ENCODE assay signal across 26 cellular contexts in genomic region chr5:14107536-14107935, GRCh38. TPM values are rescaled to one million over a fixed set of nuclear protein-coding genes. Genes with fewer than 3 reads are reported as not detected.
DNase-seq lines count a peak whose midpoint lies in the region; ATAC-seq and TF ChIP-seq lines count a peak whose summit lies in the region.
"Had no signal": no experiment of that assay in that cellular context is flagged by ENCODE, and none has a peak within 500 bp of the region (broad histone marks: within the 10 kb centered on the region; RNA-seq: fewer than 3 reads in every experiment).

No MANE protein-coding gene starts in this region.

- H3K9me1 ChIP-seq in IMR-90 (ENCODE audit: insufficient read depth, low read length), result peaks cover 4% of the 10 kb centered on the region; the same call in 1 of the 2 replicates

- no peak overlapping the region for H2AFZ ChIP-seq in IMR-90 (replicated peaks; ENCODE audit: low read length, poor library complexity)
- no peak overlapping the region for H2AFZ ChIP-seq in mesenchymal stem cell (ENCODE audit: low read depth, low read length)

- in situ Hi-C loops in IMR-90 (cut with MboI; ENCODE audit: low sequenced_read_pairs), result loop anchor here (25.0 kb wide), 1 partner anchor 555 kb away; the partner anchor contains the start of gene OTULIN

- H2BK120ac ChIP-seq in IMR-90 (ENCODE audit: low read depth, low read length), result peak overlapping the region; percentile 94
- no peak overlapping the region for H2BK120ac ChIP-seq in mesenchymal stem cell (ENCODE audit: low read depth, low read length)

- no peak overlapping the region; the same call in 1 of the 2 replicates for H3K27ac ChIP-seq in IMR-90 (ENCODE audit: insufficient read depth, low read length)
- no peak overlapping the region for H3K27ac ChIP-seq in mesenchymal stem cell (ENCODE audit: low read length, poor library complexity, severe bottlenecking)
- H3K27ac ChIP-seq in upper lobe of left lung, result no peak overlapping the region
- H3K27ac ChIP-seq: KMS-11, right atrium auricular region, tibial nerve had no signal

- peaks cover 1% of the 10 kb centered on the region for H3K27me3 Mint-ChIP-seq in activated B cell treated with CpG ODN at 0.5 μM for 24 hours

- TF ChIP-seq EP300 in upper lobe of left lung (IDR thresholded peaks at IDR 0.05), result no peak

- H3K36me3 ChIP-seq in IMR-90 (ENCODE audit: control insufficient read depth, insufficient read depth, low read length), result no peaks in the 10 kb centered on the region
- H3K36me3 ChIP-seq in mesenchymal stem cell (ENCODE audit: control insufficient read depth in 1 of 2, insufficient read depth in 2 of 2, low read depth in 1 of 2, low read length in 2 of 2), result no peaks in the 10 kb centered on the region
- H3K36me3 ChIP-seq in upper lobe of left lung, result no peaks in the 10 kb centered on the region
- H3K36me3 ChIP-seq: right atrium auricular region, tibial nerve had no signal

- H3K4ac ChIP-seq in IMR-90 (ENCODE audit: low read depth, low read length) (peak overlapping the region; percentile 74), mesenchymal stem cell (ENCODE audit: low read depth in 1 of 2, low read length in 2 of 2) (no peak overlapping the region)

- dilution Hi-C loops in IMR-90 (cut with HindIII; ENCODE audit: low sequenced_read_pairs, unreplicated experiment), result no loop called here

- ATAC-seq in IMR-90 (ENCODE audit: low read depth) (no peak), activated B cell treated with CpG ODN at 0.5 μM for 24 hours (ENCODE audit: low read depth) (no peak), GM19351 (IDR thresholded peaks at IDR 0.05; ENCODE audit: unreplicated experiment) (no peak), upper lobe of left lung (ENCODE audit: low FRiP score in 2 of 2) (no peak), HG02571 (IDR thresholded peaks at IDR 0.05; ENCODE audit: unreplicated experiment) (no peak)

- TF ChIP-seq POLR2A in IMR-90 (IDR thresholded peaks at IDR 0.05; ENCODE audit: low read depth, low read length) (no peak), upper lobe of left lung (IDR thresholded peaks at IDR 0.05) (no peak)

- H3K4me3 ChIP-seq in IMR-90 (ENCODE audit: insufficient read depth, low read depth, low read length) (no peak overlapping the region), mesenchymal stem cell (ENCODE audit: insufficient read depth in 1 of 2, low read depth in 1 of 2, low read length in 2 of 2) (peak overlapping the region in 1 of 2 experiments; percentile 67), upper lobe of left lung (no peak overlapping the region)
- H3K4me3 ChIP-seq: mucosa of descending colon had no signal

- CTCF ChIA-PET in IMR-90 (lab: Yijun Ruan, JAX), result interaction anchor here (0.9 to 1.6 kb wide), 2 partner anchors 40 to 113 kb away, joined by 3 to 4 read pairs; no protein-coding TSS in a partner anchor
- CTCF ChIA-PET in activated B cell treated with CpG ODN at 0.5 μM for 24 hours (lab: Charles Lee), result interaction anchor here (1.1 to 3.9 kb wide), 14 partner anchors 12 to 541 kb away, joined by 3 to 70 read pairs (median 5); partner anchors contain the start of gene TRIO

- H3K9ac ChIP-seq in IMR-90 (ENCODE audit: low read depth, low read length) (no peak overlapping the region), mesenchymal stem cell (ENCODE audit: low read length) (peak overlapping the region; percentile 92)
- H3K9ac ChIP-seq: KMS-11 had no signal

- peak overlapping the region; percentile 63 to 96 for H4K8ac ChIP-seq in IMR-90 (ENCODE audit: low read depth in 2 of 2, low read length in 2 of 2)
- no peak overlapping the region for H4K8ac ChIP-seq in mesenchymal stem cell (ENCODE audit: low read length)

- H2BK12ac ChIP-seq in mesenchymal stem cell (ENCODE audit: low read length in 2 of 2), result no peak overlapping the region

- H2BK5ac ChIP-seq in IMR-90 (ENCODE audit: low read depth, low read length, poor library complexity, severe bottlenecking), result peak overlapping the region; percentile 98
- H2BK5ac ChIP-seq in mesenchymal stem cell (ENCODE audit: low read depth, low read length, poor library complexity, severe bottlenecking), result no peak overlapping the region

- H4K91ac ChIP-seq in IMR-90 (ENCODE audit: insufficient read depth, low read depth, low read length) (peak overlapping the region; percentile 88), mesenchymal stem cell (ENCODE audit: low read length) (no peak overlapping the region)

- TF ChIP-seq CTCF in IMR-90 (conservative IDR thresholded peaks at IDR 0.05; ENCODE audit: low read depth, low read length) (no peak), activated B cell treated with CpG ODN at 0.5 μM for 24 hours (IDR thresholded peaks at IDR 0.05) (no peak), upper lobe of left lung (IDR thresholded peaks at IDR 0.05) (no peak)

- H3K4me3 Mint-ChIP-seq in activated B cell treated with CpG ODN at 0.5 μM for 24 hours, result no peak overlapping the region
- H3K4me3 Mint-ChIP-seq: brain, neural crest cell had no signal

- WGBS in IMR-90 (ENCODE audit: extremely low coverage in 2 of 2, insufficient read length in 1 of 2), 2 experiments, result 20% methylated on average over 1 of the region's 8 CpGs; no CpG with 5 or more reads in 1 of the 2 experiments
- WGBS in mesenchymal stem cell, result 76% methylated on average over 7 of the region's 8 CpGs
- WGBS in upper lobe of left lung, 2 donors, result 62 to 63% methylated on average over 8 of the region's 8 CpGs

- H3K18ac ChIP-seq in IMR-90 (ENCODE audit: low read depth, low read length), result peak overlapping the region; percentile 55; the same call in 1 of the 2 replicates
- H3K18ac ChIP-seq in mesenchymal stem cell (ENCODE audit: low read depth in 1 of 2, low read length in 2 of 2), result no peak overlapping the region

- peaks cover 40% of the 10 kb centered on the region for H3K4me1 Mint-ChIP-seq in activated B cell treated with CpG ODN at 0.5 μM for 24 hours

- H3K36me3 Mint-ChIP-seq in activated B cell treated with CpG ODN at 0.5 μM for 24 hours (ENCODE audit: low read depth), result no peaks in the 10 kb centered on the region
- H3K36me3 Mint-ChIP-seq: brain had no signal

- H2AK5ac ChIP-seq in IMR-90 (ENCODE audit: low read depth, low read length), result peak overlapping the region; percentile 94; the same call in 1 of the 2 replicates
- H2AK5ac ChIP-seq in mesenchymal stem cell (ENCODE audit: low read length, severe bottlenecking), result peak overlapping the region; percentile 53

- peak overlapping the region; percentile 2 for H3K27ac Mint-ChIP-seq in activated B cell treated with CpG ODN at 0.5 μM for 24 hours
- H3K27ac Mint-ChIP-seq: brain had no signal

- peak; percentile 22 for DNase-seq in ELR (ENCODE audit: low read depth)
- DNase-seq in IMR-90, result peak; percentile 37
- DNase-seq in activated B cell treated with CpG ODN at 0.5 μM for 24 hours, result no peak
- no peak for DNase-seq in mesenchymal stem cell
- no peak for DNase-seq in upper lobe of left lung
- no peak for DNase-seq in NCI-H345 (lab: John Stamatoyannopoulos, UW)
- DNase-seq: activated CD4-positive, alpha-beta T cell treated with anti-CD3 and anti-CD28 coated beads, Interleukin-2, amount 50 U/mL, for 48 hours; activated naive CD4-positive, alpha-beta T cell treated with Interleukin-2 at 50 U/mL for 16 hours; COR-L47; DMS79 treated with DMSO at 0.1 percent for 48 hours; kidney; mucosa of descending colon; NCI-H1417 treated with DMSO at 0.1 percent for 48 hours; NCI-H82; OCI-M1; SHP77; stimulated activated CD4-positive, alpha-beta T cell treated with anti-CD3 and anti-CD28 coated beads, Interleukin-2, amount 100 ng/mL, for 24 hours; SW 1271; T1000 had no signal

- H3K56ac ChIP-seq in IMR-90 (ENCODE audit: extremely low read depth, insufficient read depth, low read length), result peak overlapping the region; percentile 48; the same call in 1 of the 2 replicates

- no TSS peak for BruUV-seq in IMR-90 (replicated peaks; lab: Mats Ljungman, UMichigan)

- H3K4me1 ChIP-seq in IMR-90 (ENCODE audit: control insufficient read depth, insufficient read depth, low read length) (peaks cover 9% of the 10 kb centered on the region), mesenchymal stem cell (ENCODE audit: control insufficient read depth, insufficient read depth, low read depth, low read length) (peaks cover 6% of the 10 kb centered on the region), upper lobe of left lung (peaks cover 4 to 27% (median 14%) of the 10 kb centered on the region in 4 donors)

- H3K23ac ChIP-seq in IMR-90 (ENCODE audit: low read depth, low read length) (peak overlapping the region; percentile 74; the same call in 1 of the 2 replicates), mesenchymal stem cell (ENCODE audit: low read length in 2 of 2) (no peak overlapping the region)

- H4K5ac ChIP-seq in IMR-90 (ENCODE audit: low read depth, low read length), result peak overlapping the region; percentile 84; the same call in 1 of the 2 replicates

- no peak overlapping the region for H2AK9ac ChIP-seq in IMR-90 (replicated peaks; ENCODE audit: low read depth, low read length, poor library complexity)

- peak overlapping the region; percentile 85 for H2BK15ac ChIP-seq in IMR-90 (ENCODE audit: low read depth, low read length)
- H2BK15ac ChIP-seq in mesenchymal stem cell (ENCODE audit: low read depth, poor library complexity, severe bottlenecking), result no peak overlapping the region

- H3K4me2 ChIP-seq in IMR-90 (ENCODE audit: low read depth, low read length) (no peak overlapping the region; the same call in 1 of the 2 replicates), mesenchymal stem cell (ENCODE audit: low read length, poor library complexity, severe bottlenecking) (no peak overlapping the region)
- H3K4me2 ChIP-seq: KMS-11 had no signal

- no peak for TF ChIP-seq RAD21 in IMR-90 (IDR thresholded peaks at IDR 0.05; ENCODE audit: low read length)

- intact Hi-C loops in IMR-90 (cut with micrococcal nuclease) (no loop called here), activated B cell treated with CpG ODN at 0.5 μM for 24 hours (cut with micrococcal nuclease) (loop anchor here (5.0 kb wide), 2 partner anchors 235 to 550 kb away; no protein-coding TSS in a partner anchor)

- H2BK20ac ChIP-seq in IMR-90 (ENCODE audit: low read depth, low read length), result peak overlapping the region; percentile 92

- peaks cover 7% of the 10 kb centered on the region for H3K9me3 Mint-ChIP-seq in activated B cell treated with CpG ODN at 0.5 μM for 24 hours

- no peaks in the 10 kb centered on the region for H3K27me3 ChIP-seq in IMR-90 (ENCODE audit: control insufficient read depth, insufficient read depth, low read length)
- H3K27me3 ChIP-seq in mesenchymal stem cell (ENCODE audit: control insufficient read depth in 1 of 2, insufficient read depth in 1 of 2, low read length in 2 of 2), result no peaks in the 10 kb centered on the region
- no peaks in the 10 kb centered on the region for H3K27me3 ChIP-seq in upper lobe of left lung
- H3K27me3 ChIP-seq: right atrium auricular region, tibial nerve had no signal

- H3K14ac ChIP-seq in IMR-90 (replicated peaks; ENCODE audit: low read depth, low read length), result peak overlapping the region; percentile 83
- no peak overlapping the region for H3K14ac ChIP-seq in mesenchymal stem cell (ENCODE audit: low read length in 2 of 2)

- POLR2A ChIA-PET in IMR-90 (lab: Charles Lee; ENCODE audit: unreplicated experiment), result no interaction called here
- POLR2A ChIA-PET in activated B cell treated with CpG ODN at 0.5 μM for 24 hours (lab: Charles Lee), result no interaction called here

- H3K9me3 ChIP-seq in IMR-90 (ENCODE audit: control insufficient read depth, insufficient read depth, low read length) (peaks cover 12% of the 10 kb centered on the region; the same call in 1 of the 2 replicates), mesenchymal stem cell (ENCODE audit: control insufficient read depth, low read length) (peaks cover 19% of the 10 kb centered on the region), upper lobe of left lung (no peaks in the 10 kb centered on the region)
- H3K9me3 ChIP-seq: mucosa of descending colon, right atrium auricular region, tibial nerve had no signal

- H3K79me1 ChIP-seq in IMR-90 (ENCODE audit: low read depth in 1 of 2, low read length in 2 of 2), result peaks cover 15 to 39% of the 10 kb centered on the region in 2 experiments
- peaks cover 3% of the 10 kb centered on the region for H3K79me1 ChIP-seq in mesenchymal stem cell (replicated peaks; ENCODE audit: low read length, poor library complexity, severe bottlenecking)

- H4K20me1 ChIP-seq in IMR-90 (ENCODE audit: insufficient read depth, low read length), result no peaks in the 10 kb centered on the region

RNA-seq across cellular contexts. Expression of gene TRIO, which starts 35.6 kb away (rescaled TPM):
- total RNA-seq in IMR-90 (2012; rRNA removed) (487 and 522 TPM in 2 replicates), activated B cell treated with CpG ODN at 0.5 μM for 24 hours (191 and 223 TPM in 2 replicates), upper lobe of left lung (100 to 1,000 TPM; 138 to 408 (median 156) TPM)
- 206 and 225 TPM in 2 replicates for polyA plus RNA-seq in IMR-90 (2012; rRNA removed)
- 126 and 196 TPM in 2 replicates for polyA plus RNA-seq in IMR-90 (2012; cell fraction: cytosol; rRNA removed)
- polyA plus RNA-seq in IMR-90 (2012; cell fraction: nucleus; rRNA removed; ENCODE audit: low replicate concordance), result 1,045 and 1,428 TPM in 2 replicates
- polyA plus RNA-seq in mesenchymal stem cell (2013, experiment 1 of 2), result 39.8 TPM
- 39.0 TPM for polyA plus RNA-seq in mesenchymal stem cell (2013, experiment 2 of 2)

Comparison
In these comparisons a context has a peak if more than half of its experiments do, and no peak if none do; other contexts are left out.
1. DNase-seq: peak in ELR (single experiment) and IMR-90 (single experiment); none in activated B cell treated with CpG ODN at 0.5 μM for 24 hours (single experiment), mesenchymal stem cell (single experiment), upper lobe of left lung (0 of 2) and NCI-H345 (single experiment).